36 cellular contexts compared by ENCODE assay signal in the genomic region with DNA sequence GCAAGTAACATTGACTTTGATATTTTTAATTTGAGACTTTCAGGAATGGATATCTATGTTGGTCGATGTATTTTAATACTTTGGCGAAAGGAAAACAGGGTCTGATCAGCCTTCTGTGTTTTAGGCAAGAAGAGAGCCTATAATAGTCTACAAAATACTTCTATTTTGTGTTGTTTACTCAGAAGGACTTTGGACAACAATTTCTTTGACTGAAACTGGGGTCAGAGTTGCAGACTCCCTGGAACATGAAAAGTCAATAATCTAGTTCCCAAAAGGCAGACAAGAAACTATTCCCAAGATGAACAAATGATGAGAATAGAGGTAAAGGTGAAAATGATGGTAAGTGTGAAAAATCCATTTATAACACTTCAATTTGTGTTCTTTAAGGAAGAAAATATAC.
"Had no signal": no experiment of that assay in that cellular context is flagged by ENCODE, and none has a peak within 500 bp of the region (broad histone marks: within the 10 kb centered on the region; RNA-seq: fewer than 3 reads in every experiment).

No MANE protein-coding gene starts in this region.

- H3K9ac ChIP-seq: KMS-11 had no signal

- H3K4me3 ChIP-seq: MG63 had no signal

- H3K27me3 ChIP-seq: MG63 had no signal

- DNase-seq: Karpas-422, Kasumi-1, MG63, MM.1S, MV-4-11, NCI-H1048, NCI-H1092, NCI-H1092 treated with DMSO at 0.1 percent for 48 hours, NCI-H1105, NCI-H1105 treated with DMSO at 0.1 percent for 48 hours, NCI-H1417, NCI-H1417 treated with DMSO at 0.1 percent for 48 hours, NCI-H1436, NCI-H1436 treated with DMSO at 0.1 percent for 48 hours, NCI-H146, NCI-H1694, NCI-H1694 treated with DMSO at 0.1 percent for 48 hours, NCI-H187, NCI-H187 treated with DMSO at 0.1 percent for 48 hours, NCI-H1930, NCI-H2029, NCI-H2029 treated with DMSO at 0.1 percent for 48 hours, NCI-H2081, NCI-H2081 treated with DMSO at 0.1 percent for 48 hours, NCI-H2107, NCI-H2171, NCI-H2171 treated with DMSO at 0.1 percent for 48 hours, NCI-H2227 treated with DMSO at 0.1 percent for 48 hours, NCI-H226, NCI-H345, NCI-H446, NCI-H510A, NCI-H510A treated with DMSO at 0.1 percent for 48 hours, NCI-H524, NCI-H524 treated with DMSO at 0.1 percent for 48 hours had no signal

- H3K36me3 ChIP-seq: MG63 had no signal

- H3K27ac ChIP-seq: KMS-11 had no signal

- H3K4me2 ChIP-seq: KMS-11 had no signal

- H3K9me3 ChIP-seq: MG63 had no signal
